Comparison of ENCODE assay signal across 22 cellular contexts in the genomic region with DNA sequence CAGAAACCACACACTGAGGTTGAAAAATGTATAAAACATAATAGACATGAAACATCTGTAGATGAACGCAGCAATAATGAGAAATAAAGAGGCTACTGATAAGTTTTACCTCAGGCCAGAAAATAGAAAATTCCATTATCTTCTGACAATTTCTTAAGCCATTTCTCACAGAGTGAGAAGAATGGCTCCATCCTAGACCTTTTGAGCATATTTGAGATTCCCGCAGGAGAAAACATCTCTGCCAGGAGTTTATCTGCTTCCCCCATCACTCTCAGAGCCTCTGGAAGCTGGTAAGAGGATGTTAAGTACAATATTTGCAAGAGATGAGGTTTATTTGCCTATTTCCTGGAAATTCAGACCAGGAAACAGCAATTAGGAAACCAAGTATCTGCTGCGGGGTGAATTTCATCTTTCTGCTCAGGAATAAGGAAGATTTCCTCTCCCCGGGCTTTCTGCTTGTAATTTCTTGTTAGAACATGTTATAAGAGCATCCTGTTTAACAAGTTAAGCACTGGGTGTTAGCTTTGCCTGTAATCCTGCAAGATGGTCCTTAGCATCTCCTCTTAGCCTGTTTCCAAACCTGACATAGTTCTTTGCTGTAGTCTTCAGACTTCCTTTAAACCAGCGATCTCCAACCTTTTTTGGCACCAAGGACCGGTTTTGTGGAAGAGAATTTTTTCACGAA. TPM values are rescaled to one million over a fixed set of nuclear protein-coding genes. Genes with fewer than 3 reads are reported as not detected.
"Had no signal": no experiment of that assay in that cellular context is flagged by ENCODE, and none has a peak within 500 bp of the region (broad histone marks: within the 10 kb centered on the region; RNA-seq: fewer than 3 reads in every experiment).

No MANE protein-coding gene starts in this region.

- H3K27ac ChIP-seq: left ventricle myocardium inferior, sigmoid colon, testis had no signal

- H3K4me3 ChIP-seq: left ventricle myocardium inferior, sigmoid colon, testis had no signal

- DNase-seq: activated B cell treated with CpG ODN at 0.5 μM for 24 hours; activated CD4-positive, alpha-beta T cell treated with anti-CD3 and anti-CD28 coated beads for 36 hours; activated CD4-positive, alpha-beta T cell treated with anti-CD3 and anti-CD28 coated beads, Interleukin-2, amount 50 U/mL, for 4 hours; activated CD8-positive, alpha-beta memory T cell treated with anti-CD3 and anti-CD28 coated beads for 24 hours; activated CD8-positive, alpha-beta memory T cell treated with anti-CD3 and anti-CD28 coated beads, Interleukin-2, amount 50 U/mL, for 48 hours; activated naive CD4-positive, alpha-beta T cell; activated T-cell treated with anti-CD3 and anti-CD28 coated beads, Interleukin-2, amount 50 U/mL, for 4 hours; cortex of kidney; erythroblast; foreskin melanocyte; kidney glomerular epithelial cell; left ventricle myocardium inferior; naive B cell; occipital lobe; sigmoid colon; stimulated activated CD4-positive, alpha-beta T cell treated with anti-CD3 and anti-CD28 coated beads, Interleukin-2, amount 100 ng/mL, for 48 hours; stimulated activated CD8-positive, alpha-beta memory T cell treated with anti-CD3 and anti-CD28 coated beads, Interleukin-4, amount 100 ng/mL, for 48 hours; stimulated activated naive B cell treated with anti-CD40 and anti-IgM and Interleukin-4, amounts not matched to agents 10 μg/mL and 1 μg/mL and 100 μg/mL, for 72 hours; SW 1271; T-helper 17 cell; testis had no signal

- H3K9me3 ChIP-seq: left ventricle myocardium inferior, sigmoid colon, testis had no signal

- H3K4me1 ChIP-seq: sigmoid colon, testis had no signal

- H3K27me3 ChIP-seq: sigmoid colon, testis had no signal

- ATAC-seq: activated CD4-positive, alpha-beta T cell treated with anti-CD3 and anti-CD28 coated beads for 36 hours; activated T-cell treated with anti-CD3 and anti-CD28 coated beads, Interleukin-2, amount 50 U/mL, for 4 hours; stimulated activated naive B cell treated with anti-CD40 and anti-IgM and Interleukin-4, amounts not matched to agents 10 μg/mL and 1 μg/mL and 100 μg/mL, for 72 hours; T-helper 17 cell had no signal

- H3K36me3 ChIP-seq: left ventricle myocardium inferior, sigmoid colon had no signal

RNA-seq across cellular contexts. Expression of a gene that starts 54.8 kb away (rescaled TPM):
- total RNA-seq: mesenteric fat pad had no signal
